ENCODE assay signal across 10 cellular contexts in genomic region chr2:73830871-73831401, GRCh38. TPM values are rescaled to one million over a fixed set of nuclear protein-coding genes. Genes with fewer than 3 reads are reported as not detected.
DNase-seq lines count a peak whose midpoint lies in the region; ATAC-seq, FAIRE-seq and TF ChIP-seq lines count a peak whose summit lies in the region.
"Had no signal": no experiment of that assay in that cellular context is flagged by ENCODE, and none has a peak within 500 bp of the region (broad histone marks: within the 10 kb centered on the region; RNA-seq: fewer than 3 reads in every experiment).

No MANE protein-coding gene starts in this region.

- H2AFZ ChIP-seq in HepG2 (ENCODE audit: low read length) = no peak overlapping the region

- no peak for TF ChIP-seq EP300 in HepG2 (IDR thresholded peaks at IDR 0.05; ENCODE audit: low read depth in 2 of 2, low read length in 2 of 2)
- no peak for TF ChIP-seq EP300 in HepG2 (CRISPR knock-in tag; IDR thresholded peaks at IDR 0.05; ENCODE audit: borderline replicate concordance)

- H3K36me3 ChIP-seq in HepG2 (replicated peaks in 1 of 2; ENCODE audit: control insufficient read depth in 1 of 2, insufficient read depth in 2 of 2, low read length in 2 of 2) = peaks cover 3 to 33% of the 10 kb centered on the region in 2 experiments
- H3K36me3 ChIP-seq in right lobe of liver = peaks cover 0 to 12% (median 0%) of the 10 kb centered on the region in 4 donors

- FAIRE-seq in HepG2 (lab: Jason Lieb, UNC) = no peak

- no peak overlapping the region for H3K9ac ChIP-seq in HepG2 (ENCODE audit: insufficient read depth, low read depth, low read length)

- ATAC-seq in HepG2 (no peak), right lobe of liver (no peak), GM21825 (IDR thresholded peaks at IDR 0.05; ENCODE audit: unreplicated experiment) (no peak)

- WGBS in HepG2 (ENCODE audit: low lambda C conversion rate) = 93% methylated on average over 11 of the region's 11 CpGs
- WGBS in right lobe of liver (ENCODE audit: insufficient coverage, low coverage, low lambda C conversion rate, missing lambda C conversion rate) = 75% methylated on average over 8 of the region's 11 CpGs

- no peak for TF ChIP-seq CTCF in HepG2 (CRISPR knock-in tag; IDR thresholded peaks at IDR 0.05)
- TF ChIP-seq CTCF in right lobe of liver (IDR thresholded peaks at IDR 0.05) = no peak

- peaks cover 21% of the 10 kb centered on the region for H3K79me2 ChIP-seq in HepG2 (ENCODE audit: insufficient read depth, low read length)

- H3K27me3 ChIP-seq in HepG2 (ENCODE audit: control insufficient read depth in 1 of 2, insufficient read depth in 2 of 2, low read length in 2 of 2) (no peaks in the 10 kb centered on the region; a peak in 1 of 5 replicates), right lobe of liver (no peaks in the 10 kb centered on the region)

- no peaks in the 10 kb centered on the region for H4K20me1 ChIP-seq in HepG2 (ENCODE audit: insufficient read depth, low read length)

- intact Hi-C loops in HepG2 (cut with micrococcal nuclease; ENCODE audit: unreplicated experiment) = no loop called here
- intact Hi-C loops in right lobe of liver (cut with DNase I) = no loop called here

- H3K4me3 ChIP-seq in HepG2 (replicated peaks in 1 of 3; ENCODE audit: insufficient read depth in 1 of 3, low read depth in 2 of 3, low read length in 3 of 3) = no peak overlapping the region
- H3K4me3 ChIP-seq in right lobe of liver = no peak overlapping the region

- TF ChIP-seq POLR2A in HepG2 (IDR thresholded peaks at IDR 0.05; ENCODE audit: insufficient read depth in 1 of 2, low read depth in 2 of 2, low read length in 2 of 2) = no peak
- TF ChIP-seq POLR2A in right lobe of liver (IDR thresholded peaks at IDR 0.05) = no peak

- DNase-seq in HepG2 (ENCODE audit: low spot score) = no peak
- no peak for DNase-seq in right lobe of liver
- peak; percentile 12 for DNase-seq in activated gamma-delta T cell treated with anti-CD3 and anti-CD28 coated beads, Interleukin-2, amount 50 U/mL, for 16 hours (ENCODE audit: low read depth)
- DNase-seq in iris pigment epithelial cell (ENCODE audit: low read depth) = peak; percentile 97
- no peak for DNase-seq in KG1 (lab: John Stamatoyannopoulos, UW)
- no peak for DNase-seq in C1 segment of cervical spinal cord (lab: John Stamatoyannopoulos, UW)

- CTCF ChIA-PET in HepG2 (lab: Yijun Ruan, JAX; ENCODE audit: low intra/inter-chr PET ratio, low total read pairs) = no interaction called here

- H3K4me2 ChIP-seq in HepG2 (ENCODE audit: low read depth, low read length) = no peak overlapping the region

- POLR2A ChIA-PET in HepG2 (lab: Yijun Ruan, JAX) = no interaction called here

- H3K9me3 ChIP-seq in HepG2 (ENCODE audit: low read length) (no peaks in the 10 kb centered on the region), right lobe of liver (no peaks in the 10 kb centered on the region)

- TF ChIP-seq RAD21 in HepG2 (CRISPR knock-in tag; IDR thresholded peaks at IDR 0.05) = no peak

- H3K27ac ChIP-seq in HepG2 (ENCODE audit: extremely low read length, insufficient read depth, low read length) (no peak overlapping the region), right lobe of liver (no peak overlapping the region), temporal lobe (ENCODE audit: low read depth, low read length) (peak overlapping the region; percentile 44)
- H3K27ac ChIP-seq: HL-60 had no signal

- in situ Hi-C loops in HepG2 (cut with HindIII; ENCODE audit: extremely low pct_ligation_motif_present, low pct_unique_long_range_greater_than_20kb) = loop anchor here (25.0 kb wide), 1 partner anchor 306 kb away; the partner anchor contains the start of gene BOLA3

- BruUV-seq in HepG2 (replicated peaks; lab: Mats Ljungman, UMichigan) = no TSS peak

- peaks cover 39% of the 10 kb centered on the region for H3K4me1 ChIP-seq in HepG2 (ENCODE audit: insufficient read depth, low read length)
- peaks cover 0 to 12% (median 0%) of the 10 kb centered on the region in 4 donors for H3K4me1 ChIP-seq in right lobe of liver

TF ChIP-seq in HepG2, 621 proteins besides CTCF, POLR2A, EP300 and RAD21 (continues in another document):
- peak; percentile 18 to 30; a peak in 2 of 4 replicates for TF ChIP-seq MAFK (conservative IDR thresholded peaks at IDR 0.05 in 1 of 2, IDR thresholded peaks at IDR 0.05 in 1 of 2; ENCODE audit: low read length in 2 of 2)

RNA-seq across cellular contexts. Expression of gene STAMBP, which starts 2.2 kb away (rescaled TPM):
- 53.2 and 85.0 TPM in 2 replicates for total RNA-seq in HepG2 (2016; rRNA removed; fragmentation: Illumina TruSeq; extraction: Trizol)
- total RNA-seq in HepG2 (2016; cell fraction: cytosol; rRNA removed; fragmentation: Illumina TruSeq; extraction: Trizol; ENCODE audit: low read depth) = 14.5 and 16.7 TPM in 2 replicates
- total RNA-seq in HepG2 (2016; cell fraction: insoluble cytoplasmic fraction; rRNA removed; fragmentation: Illumina TruSeq; extraction: Trizol) = 55.9 and 77.3 TPM in 2 replicates
- total RNA-seq in HepG2 (2016; cell fraction: membrane; rRNA removed; fragmentation: Illumina TruSeq; extraction: Trizol) = 37.7 and 40.2 TPM in 2 replicates
- 22.6 and 27.3 TPM in 2 replicates for total RNA-seq in HepG2 (2016; cell fraction: nucleus; rRNA removed; fragmentation: Illumina TruSeq; extraction: Trizol)
- polyA plus RNA-seq in HepG2 (2011; rRNA removed) = 45.2 and 49.6 TPM in 2 replicates
- polyA plus RNA-seq in HepG2 (2011; cell fraction: cytosol; rRNA removed) = 45.4 and 45.5 TPM in 2 replicates
- polyA plus RNA-seq in HepG2 (2011; cell fraction: nucleus; rRNA removed) = 28.3 and 31.6 TPM in 2 replicates
- 42.0 and 47.4 TPM in 2 replicates for polyA plus RNA-seq in HepG2 (2012)
- 14.9 and 19.3 TPM in 2 replicates for polyA plus RNA-seq in HepG2 (2016; cell fraction: cytosol; fragmentation: Illumina TruSeq; extraction: Trizol; ENCODE audit: low read depth)
- 101 and 102 TPM in 2 replicates for polyA plus RNA-seq in HepG2 (2016; cell fraction: insoluble cytoplasmic fraction; fragmentation: Illumina TruSeq; extraction: Trizol; ENCODE audit: low read depth)
- 40.1 and 47.1 TPM in 2 replicates for polyA plus RNA-seq in HepG2 (2016; cell fraction: membrane; fragmentation: Illumina TruSeq; extraction: Trizol; ENCODE audit: low read depth)
- 60.5 and 61.0 TPM in 2 replicates for polyA plus RNA-seq in HepG2 (2016; cell fraction: nucleus; fragmentation: Illumina TruSeq; extraction: Trizol; ENCODE audit: insufficient read depth, low read depth)
- 48.4 and 50.1 TPM in 2 replicates for polyA minus RNA-seq in HepG2 (2011; rRNA and poly(A)+ RNA removed; ENCODE audit: low replicate concordance)
- polyA minus RNA-seq in HepG2 (2011; cell fraction: cytosol; rRNA and poly(A)+ RNA removed) = 26.0 and 29.4 TPM in 2 replicates
- 27.8 and 34.1 TPM in 2 replicates for polyA minus RNA-seq in HepG2 (2011; cell fraction: nucleus; rRNA and poly(A)+ RNA removed)
- total RNA-seq in right lobe of liver = 10 to 100 TPM; 10.9 to 23.9 (median 16.9) TPM
- 16.7 TPM for total RNA-seq in temporal lobe

RNA-seq across cellular contexts. Expression of gene C2orf78, which starts 47.0 kb away (rescaled TPM):
- total RNA-seq in HepG2 (2016; rRNA removed; fragmentation: Illumina TruSeq; extraction: Trizol) = not detected in 2 replicates
- not detected in 2 replicates for total RNA-seq in HepG2 (2016; cell fraction: cytosol; rRNA removed; fragmentation: Illumina TruSeq; extraction: Trizol; ENCODE audit: low read depth)
- total RNA-seq in HepG2 (2016; cell fraction: insoluble cytoplasmic fraction; rRNA removed; fragmentation: Illumina TruSeq; extraction: Trizol) = not detected in 2 replicates
- total RNA-seq in HepG2 (2016; cell fraction: membrane; rRNA removed; fragmentation: Illumina TruSeq; extraction: Trizol) = not detected in 2 replicates
- total RNA-seq in HepG2 (2016; cell fraction: nucleus; rRNA removed; fragmentation: Illumina TruSeq; extraction: Trizol) = not detected in 2 replicates
- polyA plus RNA-seq in HepG2 (2011; rRNA removed) = not detected in 2 replicates
- not detected in 2 replicates for polyA plus RNA-seq in HepG2 (2011; cell fraction: cytosol; rRNA removed)
- polyA plus RNA-seq in HepG2 (2011; cell fraction: nucleus; rRNA removed) = not detected in 2 replicates
- polyA plus RNA-seq in HepG2 (2012) = not detected in 2 replicates
- not detected in 2 replicates for polyA plus RNA-seq in HepG2 (2016; cell fraction: cytosol; fragmentation: Illumina TruSeq; extraction: Trizol; ENCODE audit: low read depth)
- polyA plus RNA-seq in HepG2 (2016; cell fraction: insoluble cytoplasmic fraction; fragmentation: Illumina TruSeq; extraction: Trizol; ENCODE audit: low read depth) = not detected in 2 replicates
- polyA plus RNA-seq in HepG2 (2016; cell fraction: membrane; fragmentation: Illumina TruSeq; extraction: Trizol; ENCODE audit: low read depth) = not detected in 2 replicates
- not detected in 2 replicates for polyA plus RNA-seq in HepG2 (2016; cell fraction: nucleus; fragmentation: Illumina TruSeq; extraction: Trizol; ENCODE audit: insufficient read depth, low read depth)
- 0.26 TPM in 1 of 2 replicates, not detected in the other for polyA minus RNA-seq in HepG2 (2011; rRNA and poly(A)+ RNA removed; ENCODE audit: low replicate concordance)
- not detected in 2 replicates for polyA minus RNA-seq in HepG2 (2011; cell fraction: cytosol; rRNA and poly(A)+ RNA removed)
- polyA minus RNA-seq in HepG2 (2011; cell fraction: nucleus; rRNA and poly(A)+ RNA removed) = not detected in 2 replicates
- total RNA-seq in right lobe of liver = under 1 TPM in 1 of 6 experiments, not detected in 5; 0.07 TPM
- total RNA-seq in temporal lobe = not detected
- total RNA-seq: liver had no signal

RNA-seq across cellular contexts. Expression of gene DUSP11, which starts 51.0 kb away (rescaled TPM):
- total RNA-seq in HepG2 (2016; rRNA removed; fragmentation: Illumina TruSeq; extraction: Trizol) (36.2 and 48.9 TPM in 2 replicates), right lobe of liver (10 to 100 TPM in 2 of 6 experiments, 1 to 10 TPM in 4; 5.7 to 14.2 (median 9.1) TPM), temporal lobe (21.9 TPM)
- 7.5 and 8.8 TPM in 2 replicates for total RNA-seq in HepG2 (2016; cell fraction: cytosol; rRNA removed; fragmentation: Illumina TruSeq; extraction: Trizol; ENCODE audit: low read depth)
- total RNA-seq in HepG2 (2016; cell fraction: insoluble cytoplasmic fraction; rRNA removed; fragmentation: Illumina TruSeq; extraction: Trizol) = 35.4 and 51.7 TPM in 2 replicates
- 11.1 and 14.7 TPM in 2 replicates for total RNA-seq in HepG2 (2016; cell fraction: membrane; rRNA removed; fragmentation: Illumina TruSeq; extraction: Trizol)
- total RNA-seq in HepG2 (2016; cell fraction: nucleus; rRNA removed; fragmentation: Illumina TruSeq; extraction: Trizol) = 21.8 and 22.7 TPM in 2 replicates
- 23.1 and 30.5 TPM in 2 replicates for polyA plus RNA-seq in HepG2 (2011; rRNA removed)
- polyA plus RNA-seq in HepG2 (2011; cell fraction: cytosol; rRNA removed) = 16.4 and 22.8 TPM in 2 replicates
- 8.3 and 8.7 TPM in 2 replicates for polyA plus RNA-seq in HepG2 (2011; cell fraction: nucleus; rRNA removed)
- polyA plus RNA-seq in HepG2 (2012) = 19.3 and 22.5 TPM in 2 replicates
- 3.0 and 3.8 TPM in 2 replicates for polyA plus RNA-seq in HepG2 (2016; cell fraction: cytosol; fragmentation: Illumina TruSeq; extraction: Trizol; ENCODE audit: low read depth)
- 55.6 and 64.2 TPM in 2 replicates for polyA plus RNA-seq in HepG2 (2016; cell fraction: insoluble cytoplasmic fraction; fragmentation: Illumina TruSeq; extraction: Trizol; ENCODE audit: low read depth)
- 5.9 and 7.0 TPM in 2 replicates for polyA plus RNA-seq in HepG2 (2016; cell fraction: membrane; fragmentation: Illumina TruSeq; extraction: Trizol; ENCODE audit: low read depth)
- polyA plus RNA-seq in HepG2 (2016; cell fraction: nucleus; fragmentation: Illumina TruSeq; extraction: Trizol; ENCODE audit: insufficient read depth, low read depth) = 21.6 and 23.0 TPM in 2 replicates
- polyA minus RNA-seq in HepG2 (2011; rRNA and poly(A)+ RNA removed; ENCODE audit: low replicate concordance) = 7.5 and 8.0 TPM in 2 replicates
- 10.1 and 13.7 TPM in 2 replicates for polyA minus RNA-seq in HepG2 (2011; cell fraction: cytosol; rRNA and poly(A)+ RNA removed)
- polyA minus RNA-seq in HepG2 (2011; cell fraction: nucleus; rRNA and poly(A)+ RNA removed) = 37.3 and 39.3 TPM in 2 replicates

Comparison
In these comparisons a context has a peak if more than half of its experiments do, and no peak if none do; other contexts are left out.
1. DNase-seq: peak in activated gamma-delta T cell treated with anti-CD3 and anti-CD28 coated beads, Interleukin-2, amount 50 U/mL, for 16 hours (single experiment) and iris pigment epithelial cell (single experiment); none in HepG2 (single experiment), right lobe of liver (0 of 3), KG1 (single experiment) and C1 segment of cervical spinal cord (0 of 14).